Comparison of ENCODE assay signal across 12 cellular contexts in genomic region chr10:119656760-119657159, GRCh38. TPM values are rescaled to one million over a fixed set of nuclear protein-coding genes. Genes with fewer than 3 reads are reported as not detected.
A peak's percentile ranks its signal among the peaks of the same experiment; 100 is the strongest.
DNase-seq lines count a peak whose midpoint lies in the region; ATAC-seq and TF ChIP-seq lines count a peak whose summit lies in the region.
"Had no signal": no experiment of that assay in that cellular context is flagged by ENCODE, and none has a peak within 500 bp of the region (broad histone marks: within the 10 kb centered on the region; RNA-seq: fewer than 3 reads in every experiment).

No MANE protein-coding gene starts in this region.

- peaks cover 54% of the 10 kb centered on the region for H3K4me1 Mint-ChIP-seq in activated CD4-positive, alpha-beta T cell treated with anti-CD3 and anti-CD28 coated beads, Interleukin-2, amount 10 ng/mL, durations not matched to agents 7 days and 5 days
- H3K4me1 Mint-ChIP-seq in stimulated activated naive CD8-positive, alpha-beta T cell treated with anti-CD3 and anti-CD28 coated beads, Interleukin-15, Interleukin-2, amounts not matched to agents 100 ng/mL and 50 ng/mL, for 24 hours (ENCODE audit: low read depth) = peaks cover 57% of the 10 kb centered on the region

- peaks cover 17% of the 10 kb centered on the region for H3K36me3 Mint-ChIP-seq in activated CD4-positive, alpha-beta T cell treated with anti-CD3 and anti-CD28 coated beads, Interleukin-2, amount 10 ng/mL, durations not matched to agents 7 days and 5 days (ENCODE audit: low read depth)
- H3K36me3 Mint-ChIP-seq in stimulated activated naive CD8-positive, alpha-beta T cell treated with anti-CD3 and anti-CD28 coated beads, Interleukin-15, Interleukin-2, amounts not matched to agents 100 ng/mL and 50 ng/mL, for 24 hours (ENCODE audit: low read depth) = peaks cover 17% of the 10 kb centered on the region

- no peaks in the 10 kb centered on the region for H3K27me3 ChIP-seq in Panc1 (ENCODE audit: control insufficient read depth, insufficient read depth, low read length)
- no peaks in the 10 kb centered on the region for H3K27me3 ChIP-seq in esophagus squamous epithelium

- no peak for ATAC-seq in Panc1

- peak overlapping the region; percentile 55 for H3K27ac Mint-ChIP-seq in activated CD4-positive, alpha-beta T cell treated with anti-CD3 and anti-CD28 coated beads, Interleukin-2, amount 10 ng/mL, durations not matched to agents 7 days and 5 days
- H3K27ac Mint-ChIP-seq in stimulated activated naive CD8-positive, alpha-beta T cell treated with anti-CD3 and anti-CD28 coated beads, Interleukin-15, Interleukin-2, amounts not matched to agents 100 ng/mL and 50 ng/mL, for 24 hours = peak overlapping the region; percentile 67

- in situ Hi-C loops in Panc1 (cut with HindIII; ENCODE audit: low pct_unique_long_range_greater_than_20kb, low sequenced_read_pairs) = no loop called here

- peak overlapping the region; percentile 99 for H3K27ac ChIP-seq in Panc1 (ENCODE audit: low read length)
- H3K27ac ChIP-seq in esophagus squamous epithelium = peak overlapping the region; percentile 76 to 100 (median 100)

- DNase-seq in activated CD4-positive, alpha-beta T cell treated with anti-CD3 and anti-CD28 coated beads, Interleukin-2, amount 10 ng/mL, durations not matched to agents 7 days and 5 days = no peak
- no peak for DNase-seq in activated CD4-positive, alpha-beta T cell treated with anti-CD3 and anti-CD28 coated beads, Interleukin-2, amount 50 U/mL, for 48 hours
- no peak for DNase-seq in Panc1 (ENCODE audit: low read depth, low spot score)
- no peak for DNase-seq in esophagus squamous epithelium (lab: John Stamatoyannopoulos, UW)
- no peak for DNase-seq in anterior cingulate cortex (lab: John Stamatoyannopoulos, UW)
- no peak for DNase-seq in NCI-H1048 (lab: John Stamatoyannopoulos, UW)
- DNase-seq in NCI-H1092 (lab: John Stamatoyannopoulos, UW) = no peak
- DNase-seq: NCI-H1436 treated with DMSO at 0.1 percent for 48 hours; stimulated activated CD4-positive, alpha-beta T cell treated with anti-CD3 and anti-CD28 coated beads, Interleukin-4, amount 100 ng/mL, for 24 hours; T-helper 9 cell had no signal

- no peak overlapping the region for H3K4me3 Mint-ChIP-seq in activated CD4-positive, alpha-beta T cell treated with anti-CD3 and anti-CD28 coated beads, Interleukin-2, amount 10 ng/mL, durations not matched to agents 7 days and 5 days
- H3K4me3 Mint-ChIP-seq in stimulated activated naive CD8-positive, alpha-beta T cell treated with anti-CD3 and anti-CD28 coated beads, Interleukin-15, Interleukin-2, amounts not matched to agents 100 ng/mL and 50 ng/mL, for 24 hours = no peak overlapping the region

- WGBS in esophagus squamous epithelium, 2 donors = 36 to 44% methylated on average over 2 of the region's 2 CpGs

- H3K4me1 ChIP-seq in Panc1 (ENCODE audit: control insufficient read depth, insufficient read depth, low read length) = peaks cover 84% of the 10 kb centered on the region
- peaks cover 74 to 92% (median 85%) of the 10 kb centered on the region in 3 donors for H3K4me1 ChIP-seq in esophagus squamous epithelium

- POLR2A ChIA-PET in activated CD4-positive, alpha-beta T cell treated with anti-CD3 and anti-CD28 coated beads, Interleukin-2, amount 10 ng/mL, durations not matched to agents 7 days and 5 days (lab: Charles Lee) = no interaction called here
- POLR2A ChIA-PET in Panc1 (lab: Charles Lee) = no interaction called here

- TF ChIP-seq POLR2A in esophagus squamous epithelium (IDR thresholded peaks at IDR 0.05) = no peak

- TF ChIP-seq CTCF in Panc1 (IDR thresholded peaks at IDR 0.05) (no peak), esophagus squamous epithelium (IDR thresholded peaks at IDR 0.05) (no peak)

- H3K9me3 Mint-ChIP-seq in activated CD4-positive, alpha-beta T cell treated with anti-CD3 and anti-CD28 coated beads, Interleukin-2, amount 10 ng/mL, durations not matched to agents 7 days and 5 days = no peaks in the 10 kb centered on the region
- no peaks in the 10 kb centered on the region for H3K9me3 Mint-ChIP-seq in stimulated activated naive CD8-positive, alpha-beta T cell treated with anti-CD3 and anti-CD28 coated beads, Interleukin-15, Interleukin-2, amounts not matched to agents 100 ng/mL and 50 ng/mL, for 24 hours
- H3K9me3 Mint-ChIP-seq: neural crest cell had no signal

- H3K9me3 ChIP-seq in Panc1 (ENCODE audit: control insufficient read depth, insufficient read depth, low read depth, low read length) (no peaks in the 10 kb centered on the region), esophagus squamous epithelium (no peaks in the 10 kb centered on the region)

- no TSS peak for BruUV-seq in Panc1 (replicated peaks; lab: Mats Ljungman, UMichigan)

- H3K4me3 ChIP-seq in Panc1 (ENCODE audit: low read depth in 2 of 2, low read length in 2 of 2) = peak overlapping the region in 1 of 2 experiments; percentile 32; a peak in 2 of 4 replicates
- H3K4me3 ChIP-seq in esophagus squamous epithelium = no peak overlapping the region

- intact Hi-C loops in Panc1 (cut with micrococcal nuclease; ENCODE audit: unreplicated experiment) (no loop called here), esophagus squamous epithelium (cut with DNase I) (no loop called here)

- H3K36me3 ChIP-seq in Panc1 (ENCODE audit: control insufficient read depth, insufficient read depth, low read length) (no peaks in the 10 kb centered on the region; the same call in none of the 2 replicates), esophagus squamous epithelium (peaks cover 0 to 37% (median 0%) of the 10 kb centered on the region in 3 donors)

- no peaks in the 10 kb centered on the region for H3K27me3 Mint-ChIP-seq in activated CD4-positive, alpha-beta T cell treated with anti-CD3 and anti-CD28 coated beads, Interleukin-2, amount 10 ng/mL, durations not matched to agents 7 days and 5 days
- H3K27me3 Mint-ChIP-seq in stimulated activated naive CD8-positive, alpha-beta T cell treated with anti-CD3 and anti-CD28 coated beads, Interleukin-15, Interleukin-2, amounts not matched to agents 100 ng/mL and 50 ng/mL, for 24 hours = no peaks in the 10 kb centered on the region

- CTCF ChIA-PET in activated CD4-positive, alpha-beta T cell treated with anti-CD3 and anti-CD28 coated beads, Interleukin-2, amount 10 ng/mL, durations not matched to agents 7 days and 5 days (lab: Charles Lee) = interaction anchor here (0.7 to 1.7 kb wide), 4 partner anchors 54 to 183 kb away, joined by 3 read pairs; partner anchors contain the start of gene RGS10
- CTCF ChIA-PET in Panc1 (lab: Charles Lee) = no interaction called here

RNA-seq across cellular contexts. Expression of gene BAG3, which starts 5.6 kb away (rescaled TPM):
- 10 to 100 TPM; 27.1 to 27.6 TPM for total RNA-seq in activated CD4-positive, alpha-beta T cell treated with anti-CD3 and anti-CD28 coated beads, Interleukin-2, amount 10 ng/mL, durations not matched to agents 7 days and 5 days
- 131 TPM for total RNA-seq in Panc1 (2021; ENCODE audit: unreplicated experiment)
- 204 TPM for polyA plus RNA-seq in Panc1 (2012; ENCODE audit: insufficient read length)
- total RNA-seq in esophagus squamous epithelium = 100 to 1,000 TPM in 1 of 4 donors, 10 to 100 TPM in 3; 51.6 to 102 (median 57.2) TPM

RNA-seq across cellular contexts. Expression of gene TIAL1, which starts 60.0 kb away (rescaled TPM):
- 100 to 1,000 TPM; 166 to 174 TPM for total RNA-seq in activated CD4-positive, alpha-beta T cell treated with anti-CD3 and anti-CD28 coated beads, Interleukin-2, amount 10 ng/mL, durations not matched to agents 7 days and 5 days
- total RNA-seq in Panc1 (2021; ENCODE audit: unreplicated experiment) (236 TPM), esophagus squamous epithelium (10 to 100 TPM; 50.1 to 84.5 (median 65.2) TPM)
- 119 TPM for polyA plus RNA-seq in Panc1 (2012; ENCODE audit: insufficient read length)
